ENCODE assay signal across 31 cellular contexts in genomic region chr20:16806886-16807285, GRCh38. TPM values are rescaled to one million over a fixed set of nuclear protein-coding genes. Genes with fewer than 3 reads are reported as not detected.
"Had no signal": no experiment of that assay in that cellular context is flagged by ENCODE, and none has a peak within 500 bp of the region (broad histone marks: within the 10 kb centered on the region; RNA-seq: fewer than 3 reads in every experiment).

No MANE protein-coding gene starts in this region.

- H3K27ac ChIP-seq: heart right ventricle, sigmoid colon, vagina had no signal

- H3K4me1 ChIP-seq: heart right ventricle, sigmoid colon, vagina had no signal

- H3K9me3 ChIP-seq: heart right ventricle, sigmoid colon, vagina had no signal

- H3K4me1 Mint-ChIP-seq: activated CD8-positive, alpha-beta memory T cell treated with anti-CD3 and anti-CD28 coated beads, Interleukin-2, amount 10 ng/mL, durations not matched to agents 7 days and 5 days; activated naive CD8-positive, alpha-beta T cell treated with anti-CD3 and anti-CD28 coated beads, Interleukin-2, amount 50 U/mL, for 24 hours; natural killer cell had no signal

- DNase-seq: activated CD4-positive, alpha-beta T cell treated with anti-CD3 and anti-CD28 coated beads, Interleukin-2, amount 10 ng/mL, durations not matched to agents 24 days and 14 days; activated CD4-positive, CD25-positive, alpha-beta regulatory T cell; activated CD8-positive, alpha-beta memory T cell treated with anti-CD3 and anti-CD28 coated beads, Interleukin-2, amount 10 ng/mL, durations not matched to agents 7 days and 5 days; activated CD8-positive, alpha-beta T cell treated with anti-CD3 and anti-CD28 coated beads for 36 hours; activated gamma-delta T cell; activated naive CD4-positive, alpha-beta T cell treated with anti-CD3 and anti-CD28 coated beads, Interleukin-2, amount 50 U/mL, for 16 hours; activated naive CD8-positive, alpha-beta T cell treated with anti-CD3 and anti-CD28 coated beads, Interleukin-2, amount 50 U/mL, for 24 hours; activated T-cell treated with anti-CD3 and anti-CD28 coated beads for 4 hours; anterior cingulate cortex; caudate nucleus; dermis blood vessel endothelial cell; effector memory CD4-positive, alpha-beta T cell; heart right ventricle; kidney; natural killer cell; retina; sigmoid colon; stimulated activated CD4-positive, alpha-beta T cell treated with anti-CD3 and anti-CD28 coated beads, Interleukin-2, amount 100 ng/mL, for 48 hours; stimulated activated CD8-positive, alpha-beta memory T cell treated with anti-CD3 and anti-CD28 coated beads, Interleukin-4, amount 100 ng/mL, for 48 hours; stimulated activated naive B cell treated with anti-CD40 and anti-IgM and Interleukin-4, amounts not matched to agents 10 μg/mL and 1 μg/mL and 100 μg/mL, for 72 hours; T-helper 17 cell; trophoblast cell had no signal

- H3K27me3 ChIP-seq: vagina had no signal

- H3K36me3 ChIP-seq: heart right ventricle, sigmoid colon, vagina had no signal

- H3K4me3 Mint-ChIP-seq: activated CD4-positive, alpha-beta T cell treated with anti-CD3 and anti-CD28 coated beads, Interleukin-2, amount 10 ng/mL, durations not matched to agents 24 days and 14 days; activated CD8-positive, alpha-beta memory T cell treated with anti-CD3 and anti-CD28 coated beads, Interleukin-2, amount 10 ng/mL, durations not matched to agents 7 days and 5 days; activated CD8-positive, alpha-beta T cell treated with anti-CD3 and anti-CD28 coated beads for 36 hours; activated naive CD8-positive, alpha-beta T cell treated with anti-CD3 and anti-CD28 coated beads, Interleukin-2, amount 50 U/mL, for 24 hours; brain; mesothelial cell of epicardium; natural killer cell; stimulated activated naive B cell treated with anti-CD40 and anti-IgM and Interleukin-4, amounts not matched to agents 10 μg/mL and 1 μg/mL and 100 μg/mL, for 72 hours had no signal

- ATAC-seq: activated CD8-positive, alpha-beta memory T cell treated with anti-CD3 and anti-CD28 coated beads, Interleukin-2, amount 10 ng/mL, durations not matched to agents 7 days and 5 days; activated CD8-positive, alpha-beta T cell treated with anti-CD3 and anti-CD28 coated beads for 36 hours; activated naive CD8-positive, alpha-beta T cell treated with anti-CD3 and anti-CD28 coated beads, Interleukin-2, amount 50 U/mL, for 24 hours; esophagus mucosa; heart right ventricle; natural killer cell; stimulated activated naive B cell treated with anti-CD40 and anti-IgM and Interleukin-4, amounts not matched to agents 10 μg/mL and 1 μg/mL and 100 μg/mL, for 72 hours; T-helper 17 cell had no signal

- H3K27ac Mint-ChIP-seq: activated CD4-positive, alpha-beta T cell treated with anti-CD3 and anti-CD28 coated beads, Interleukin-2, amount 10 ng/mL, durations not matched to agents 24 days and 14 days; activated CD8-positive, alpha-beta memory T cell treated with anti-CD3 and anti-CD28 coated beads, Interleukin-2, amount 10 ng/mL, durations not matched to agents 7 days and 5 days; activated CD8-positive, alpha-beta T cell treated with anti-CD3 and anti-CD28 coated beads for 36 hours; activated naive CD8-positive, alpha-beta T cell treated with anti-CD3 and anti-CD28 coated beads, Interleukin-2, amount 50 U/mL, for 24 hours; brain; mesothelial cell of epicardium; natural killer cell; progenitor cell of endocrine pancreas; stimulated activated naive B cell treated with anti-CD40 and anti-IgM and Interleukin-4, amounts not matched to agents 10 μg/mL and 1 μg/mL and 100 μg/mL, for 72 hours; T-helper 17 cell had no signal

- H3K9me3 Mint-ChIP-seq: activated CD4-positive, alpha-beta T cell treated with anti-CD3 and anti-CD28 coated beads, Interleukin-2, amount 10 ng/mL, durations not matched to agents 24 days and 14 days; activated CD8-positive, alpha-beta T cell treated with anti-CD3 and anti-CD28 coated beads for 36 hours; activated naive CD8-positive, alpha-beta T cell treated with anti-CD3 and anti-CD28 coated beads, Interleukin-2, amount 50 U/mL, for 24 hours; mesothelial cell of epicardium; natural killer cell; stimulated activated naive B cell treated with anti-CD40 and anti-IgM and Interleukin-4, amounts not matched to agents 10 μg/mL and 1 μg/mL and 100 μg/mL, for 72 hours had no signal

- H3K4me3 ChIP-seq: heart right ventricle, lung, sigmoid colon, smooth muscle cell, vagina had no signal

- H3K36me3 Mint-ChIP-seq: activated CD8-positive, alpha-beta memory T cell treated with anti-CD3 and anti-CD28 coated beads, Interleukin-2, amount 10 ng/mL, durations not matched to agents 7 days and 5 days; brain; mesothelial cell of epicardium; natural killer cell; stimulated activated naive B cell treated with anti-CD40 and anti-IgM and Interleukin-4, amounts not matched to agents 10 μg/mL and 1 μg/mL and 100 μg/mL, for 72 hours had no signal

RNA-seq across cellular contexts. Expression of gene OTOR, which starts 58.7 kb away (rescaled TPM):
- total RNA-seq: activated CD4-positive, alpha-beta T cell treated with anti-CD3 and anti-CD28 coated beads, Interleukin-2, amount 10 ng/mL, durations not matched to agents 24 days and 14 days; activated CD8-positive, alpha-beta memory T cell treated with anti-CD3 and anti-CD28 coated beads, Interleukin-2, amount 10 ng/mL, durations not matched to agents 7 days and 5 days; activated CD8-positive, alpha-beta T cell treated with anti-CD3 and anti-CD28 coated beads for 36 hours; dermis blood vessel endothelial cell; endothelial cell of umbilical vein; esophagus mucosa; heart right ventricle; kidney; lung; mesothelial cell of epicardium; natural killer cell; osteocyte; progenitor cell of endocrine pancreas; sigmoid colon; smooth muscle cell; T-helper 17 cell; vagina had no signal
- polyA plus RNA-seq: endothelial cell of umbilical vein, heart right ventricle, lung, sigmoid colon, smooth muscle cell had no signal
